Comparison of ENCODE assay signal across 12 cellular contexts in genomic region chr9:35517552-35518211, GRCh38. TPM values are rescaled to one million over a fixed set of nuclear protein-coding genes. Genes with fewer than 3 reads are reported as not detected.
DNase-seq lines count a peak whose midpoint lies in the region; ATAC-seq and TF ChIP-seq lines count a peak whose summit lies in the region.
"Had no signal": no experiment of that assay in that cellular context is flagged by ENCODE, and none has a peak within 500 bp of the region (broad histone marks: within the 10 kb centered on the region; RNA-seq: fewer than 3 reads in every experiment).

No MANE protein-coding gene starts in this region.

- no peak overlapping the region for H3K14ac ChIP-seq in mesenchymal stem cell (ENCODE audit: low read length in 2 of 2)

- 89% methylated on average over 3 of the region's 3 CpGs for WGBS in HUES64
- WGBS in mesenchymal stem cell: 92% methylated on average over 2 of the region's 3 CpGs

- no peak overlapping the region for H2BK15ac ChIP-seq in mesenchymal stem cell (ENCODE audit: low read depth, poor library complexity, severe bottlenecking)

- H3K4me3 Mint-ChIP-seq in chondrocyte (ENCODE audit: unreplicated experiment): no peak overlapping the region

- peaks cover 95% of the 10 kb centered on the region for H3K4me1 Mint-ChIP-seq in chondrocyte (ENCODE audit: low read depth)

- DNase-seq in chondrocyte (ENCODE audit: low spot score) (no peak), mesenchymal stem cell (no peak), cortex of kidney (lab: John Stamatoyannopoulos, UW) (no peak), NCI-H146 treated with DMSO at 0.1 percent for 48 hours (lab: John Stamatoyannopoulos, UW; ENCODE audit: unreplicated experiment) (no peak), GDM1 (lab: John Stamatoyannopoulos, UW) (no peak)
- DNase-seq: activated T-cell treated with anti-CD3 and anti-CD28 coated beads, Interleukin-2, amount 50 U/mL, for 48 hours; effector memory CD4-positive, alpha-beta T cell; NCI-H1105 treated with DMSO at 0.1 percent for 48 hours; stimulated activated naive CD8-positive, alpha-beta T cell treated with anti-CD3 and anti-CD28 coated beads, Interleukin-15, Interleukin-2, amounts not matched to agents 100 U/mL and 50 U/mL, for 24 hours had no signal

- no peak overlapping the region for H3K23ac ChIP-seq in mesenchymal stem cell (ENCODE audit: low read length in 2 of 2)

- no peaks in the 10 kb centered on the region for H3K9me3 Mint-ChIP-seq in chondrocyte (ENCODE audit: low read depth)

- H2BK12ac ChIP-seq in mesenchymal stem cell (ENCODE audit: low read length in 2 of 2): no peak overlapping the region

- H3K36me3 ChIP-seq in HUES64 (ENCODE audit: insufficient read depth, low read length) (no peaks in the 10 kb centered on the region), mesenchymal stem cell (ENCODE audit: control insufficient read depth in 1 of 2, insufficient read depth in 2 of 2, low read depth in 1 of 2, low read length in 2 of 2) (peaks cover 0 to 6% of the 10 kb centered on the region in 2 experiments), subcutaneous abdominal adipose tissue (ENCODE audit: control insufficient read depth in 5 of 5, insufficient read depth in 5 of 5, low read length in 5 of 5) (no peaks in the 10 kb centered on the region)

- H2AK5ac ChIP-seq in mesenchymal stem cell (ENCODE audit: low read length, severe bottlenecking): peak overlapping the region; percentile 99

- TF ChIP-seq CTCF in chondrocyte (IDR thresholded peaks at IDR 0.05): no peak

- peaks cover 48% of the 10 kb centered on the region for H3K4me1 ChIP-seq in HUES64 (ENCODE audit: insufficient read depth, low read length)
- H3K4me1 ChIP-seq in mesenchymal stem cell (ENCODE audit: control insufficient read depth, insufficient read depth, low read depth, low read length): peaks cover 22% of the 10 kb centered on the region
- H3K4me1 ChIP-seq in subcutaneous abdominal adipose tissue (ENCODE audit: control insufficient read depth in 5 of 5, insufficient read depth in 5 of 5, low read length in 5 of 5): peaks cover 12 to 79% (median 62%) of the 10 kb centered on the region in 5 donors

- H3K4me2 ChIP-seq in mesenchymal stem cell (ENCODE audit: low read length, poor library complexity, severe bottlenecking): no peak overlapping the region

- H3K27me3 ChIP-seq in HUES64 (ENCODE audit: insufficient read depth, low read length): no peaks in the 10 kb centered on the region
- H3K27me3 ChIP-seq in mesenchymal stem cell (ENCODE audit: control insufficient read depth in 1 of 2, insufficient read depth in 1 of 2, low read length in 2 of 2): no peaks in the 10 kb centered on the region
- no peaks in the 10 kb centered on the region for H3K27me3 ChIP-seq in subcutaneous abdominal adipose tissue (ENCODE audit: control insufficient read depth in 5 of 5, insufficient read depth in 4 of 5, low read length in 5 of 5)

- H3K9ac ChIP-seq in HUES64 (ENCODE audit: low read depth, low read length): peak overlapping the region; percentile 7; the same call in 1 of the 2 replicates
- peak overlapping the region; percentile 72 for H3K9ac ChIP-seq in mesenchymal stem cell (ENCODE audit: low read length)
- H3K9ac ChIP-seq in subcutaneous abdominal adipose tissue (ENCODE audit: low read length in 5 of 5): peak overlapping the region in 4 of 5 donors; percentile 6 to 58 (median 36)

- peak overlapping the region; percentile 99 for H3K27ac Mint-ChIP-seq in chondrocyte (ENCODE audit: unreplicated experiment)

- peak overlapping the region; percentile 18 to 37 for H3K18ac ChIP-seq in mesenchymal stem cell (ENCODE audit: low read depth in 1 of 2, low read length in 2 of 2)

- peak overlapping the region; percentile 52 for H4K91ac ChIP-seq in mesenchymal stem cell (ENCODE audit: low read length)

- peaks cover 7% of the 10 kb centered on the region for H3K79me1 ChIP-seq in mesenchymal stem cell (replicated peaks; ENCODE audit: low read length, poor library complexity, severe bottlenecking)

- ATAC-seq in GM18867 (IDR thresholded peaks at IDR 0.05; ENCODE audit: unreplicated experiment): no peak
- ATAC-seq: stimulated activated naive CD8-positive, alpha-beta T cell treated with anti-CD3 and anti-CD28 coated beads, Interleukin-15, Interleukin-2, amounts not matched to agents 100 U/mL and 50 U/mL, for 24 hours had no signal

- H3K27ac ChIP-seq in HUES64 (ENCODE audit: low read depth, low read length) (peak overlapping the region; percentile 61), mesenchymal stem cell (ENCODE audit: low read length, poor library complexity, severe bottlenecking) (peak overlapping the region; percentile 99), subcutaneous abdominal adipose tissue (ENCODE audit: low read depth, low read length) (peak overlapping the region; percentile 92)

- H3K4ac ChIP-seq in mesenchymal stem cell (ENCODE audit: low read depth in 1 of 2, low read length in 2 of 2): peak overlapping the region in 1 of 2 experiments; percentile 69

- H3K36me3 Mint-ChIP-seq in chondrocyte (ENCODE audit: low read depth): peaks cover 5% of the 10 kb centered on the region

- H3K9me3 ChIP-seq in HUES64 (ENCODE audit: insufficient read depth, low read depth, low read length) (no peaks in the 10 kb centered on the region), mesenchymal stem cell (ENCODE audit: control insufficient read depth, low read length) (no peaks in the 10 kb centered on the region), subcutaneous abdominal adipose tissue (ENCODE audit: control insufficient read depth in 5 of 5, low read length in 5 of 5) (no peaks in the 10 kb centered on the region)

- H3K4me3 ChIP-seq in HUES64 (ENCODE audit: low read length) (no peak overlapping the region), mesenchymal stem cell (ENCODE audit: insufficient read depth in 1 of 2, low read depth in 1 of 2, low read length in 2 of 2) (no peak overlapping the region), subcutaneous abdominal adipose tissue (ENCODE audit: low read depth in 1 of 5, low read length in 5 of 5) (no peak overlapping the region)

- no peak overlapping the region for H4K8ac ChIP-seq in mesenchymal stem cell (ENCODE audit: low read length)

- H2BK120ac ChIP-seq in mesenchymal stem cell (ENCODE audit: low read depth, low read length): peak overlapping the region; percentile 29

- no peaks in the 10 kb centered on the region for H3K27me3 Mint-ChIP-seq in chondrocyte (ENCODE audit: low read depth)

- H2AFZ ChIP-seq in mesenchymal stem cell (ENCODE audit: low read depth, low read length): no peak overlapping the region

- peak overlapping the region; percentile 88 for H2BK5ac ChIP-seq in mesenchymal stem cell (ENCODE audit: low read depth, low read length, poor library complexity, severe bottlenecking)

RNA-seq across cellular contexts. Expression of gene RUSC2, which starts 27.8 kb away (rescaled TPM):
- 3.8 TPM for polyA plus RNA-seq in HUES64 (2013, experiment 1 of 2)
- polyA plus RNA-seq in HUES64 (2013, experiment 2 of 2): 5.8 TPM
- total RNA-seq in chondrocyte: 96.3 to 135 TPM (median 107 TPM) in 3 replicates
- 13.1 TPM for polyA plus RNA-seq in mesenchymal stem cell (2013, experiment 1 of 2)
- polyA plus RNA-seq in mesenchymal stem cell (2013, experiment 2 of 2): 12.6 TPM

Comparison
In these comparisons a context has a peak if more than half of its experiments do, and no peak if none do; other contexts are left out.
1. H3K9ac ChIP-seq: peak in every context shown above with its lines; median percentile 72 in mesenchymal stem cell; 36 in subcutaneous abdominal adipose tissue; 7 in HUES64.